In genomic region chr21:28181730-28182129, GRCh38 we compare ENCODE assay signal across 40 cellular contexts.
"Had no signal": no experiment of that assay in that cellular context is flagged by ENCODE, and none has a peak within 500 bp of the region (broad histone marks: within the 10 kb centered on the region; RNA-seq: fewer than 3 reads in every experiment).

No MANE protein-coding gene starts in this region.

- H3K4me3 Mint-ChIP-seq: activated naive CD4-positive, alpha-beta T cell treated with anti-CD3 and anti-CD28 coated beads, Interleukin-2, amount 10 ng/mL, durations not matched to agents 7 days and 5 days; activated naive CD4-positive, alpha-beta T cell treated with anti-CD3 and anti-CD28 coated beads, Interleukin-2, amount 50 U/mL, for 24 hours; activated naive CD8-positive, alpha-beta T cell; activated naive CD8-positive, alpha-beta T cell treated with anti-CD3 and anti-CD28 coated beads for 36 hours; activated naive CD8-positive, alpha-beta T cell treated with anti-CD3 and anti-CD28 coated beads, Interleukin-2, amount 10 ng/mL, durations not matched to agents 7 days and 5 days; activated naive CD8-positive, alpha-beta T cell treated with anti-CD3 and anti-CD28 coated beads, Interleukin-2, amount 50 U/mL, for 24 hours; activated T-cell treated with anti-CD3 and anti-CD28 coated beads, Interleukin-2, amount 50 U/mL, for 24 hours; activated T-cell treated with anti-CD3 and anti-CD28 coated beads, Interleukin-2, amount 50 U/mL, for 4 hours; activated T-cell treated with anti-CD3 and anti-CD28 coated beads, Interleukin-2, amount 50 U/mL, for 72 hours; activated T-helper 1 cell treated with anti-CD3 and anti-CD28 coated beads, Interleukin-12 subunit alpha, Interleukin-12 subunit beta, Interleukin-2, Interleukin-4 antibody, amounts not matched to agents 30 ng/mL and 10 ng/mL and 1 ng/mL, durations not matched to agents 14 hours and 24 hours and 36 hours; activated T-helper 17 cell treated with anti-CD3 and anti-CD28 coated beads, Interleukin-2, amount 50 U/mL, for 72 hours; brain; central memory CD8-positive, alpha-beta T cell had no signal

- H3K9me3 ChIP-seq: adrenal gland, ascending aorta had no signal

- FAIRE-seq: astrocyte, bronchial epithelial cell had no signal

- H3K27ac Mint-ChIP-seq: activated naive CD4-positive, alpha-beta T cell treated with anti-CD3 and anti-CD28 coated beads, Interleukin-2, amount 10 ng/mL, durations not matched to agents 7 days and 5 days; activated naive CD4-positive, alpha-beta T cell treated with anti-CD3 and anti-CD28 coated beads, Interleukin-2, amount 50 U/mL, for 24 hours; activated naive CD4-positive, alpha-beta T cell treated with anti-CD3 and anti-CD28 coated beads, Interleukin-2, amount 50 U/mL, for 72 hours; activated naive CD8-positive, alpha-beta T cell; activated naive CD8-positive, alpha-beta T cell treated with anti-CD3 and anti-CD28 coated beads for 36 hours; activated naive CD8-positive, alpha-beta T cell treated with anti-CD3 and anti-CD28 coated beads, Interleukin-2, amount 10 ng/mL, durations not matched to agents 7 days and 5 days; activated naive CD8-positive, alpha-beta T cell treated with anti-CD3 and anti-CD28 coated beads, Interleukin-2, amount 50 U/mL, for 24 hours; activated T-cell treated with anti-CD3 and anti-CD28 coated beads, Interleukin-2, amount 50 U/mL, for 24 hours; activated T-cell treated with anti-CD3 and anti-CD28 coated beads, Interleukin-2, amount 50 U/mL, for 72 hours; activated T-helper 1 cell treated with anti-CD3 and anti-CD28 coated beads, Interleukin-12 subunit alpha, Interleukin-12 subunit beta, Interleukin-2, Interleukin-4 antibody, amounts not matched to agents 30 ng/mL and 10 ng/mL and 1 ng/mL, durations not matched to agents 14 hours and 24 hours and 36 hours; activated T-helper 17 cell treated with anti-CD3 and anti-CD28 coated beads, Interleukin-2, amount 50 U/mL, for 72 hours; activated T-helper 2 cell treated with anti-CD3 and anti-CD28 coated beads, Interferon-gamma antibody, Interleukin-2, Interleukin-4, amounts not matched to agents 10 μg/mL and 5 μg/mL and 100 μg/mL, durations not matched to agents 14 hours and 24 hours and 36 hours; brain had no signal

- H3K27me3 Mint-ChIP-seq: activated naive CD4-positive, alpha-beta T cell treated with anti-CD3 and anti-CD28 coated beads, Interleukin-2, amount 10 ng/mL, durations not matched to agents 7 days and 5 days; activated naive CD8-positive, alpha-beta T cell; activated naive CD8-positive, alpha-beta T cell treated with anti-CD3 and anti-CD28 coated beads for 36 hours; activated naive CD8-positive, alpha-beta T cell treated with anti-CD3 and anti-CD28 coated beads, Interleukin-2, amount 10 ng/mL, durations not matched to agents 7 days and 5 days; activated naive CD8-positive, alpha-beta T cell treated with anti-CD3 and anti-CD28 coated beads, Interleukin-2, amount 50 U/mL, for 24 hours; activated T-cell treated with anti-CD3 and anti-CD28 coated beads, Interleukin-2, amount 50 U/mL, for 24 hours; activated T-helper 17 cell treated with anti-CD3 and anti-CD28 coated beads, Interleukin-2, amount 50 U/mL, for 72 hours; brain; central memory CD8-positive, alpha-beta T cell had no signal

- H3K27ac ChIP-seq: adrenal gland, ascending aorta, body of pancreas, brain microvascular endothelial cell, breast epithelium, cardiac muscle cell had no signal

- H3K4me3 ChIP-seq: adrenal gland, ascending aorta, body of pancreas, breast epithelium, cardiac muscle cell had no signal

- DNase-seq: activated effector memory CD4-positive, alpha-beta T cell treated with anti-CD3 and anti-CD28 coated beads, Interleukin-2, amount 50 U/mL, for 16 hours; activated effector memory CD4-positive, alpha-beta T cell treated with Interleukin-2 at 50 U/mL for 16 hours; activated gamma-delta T cell; activated gamma-delta T cell treated with Interleukin-2 at 50 U/mL for 16 hours; activated naive CD4-positive, alpha-beta T cell; activated naive CD4-positive, alpha-beta T cell treated with anti-CD3 and anti-CD28 coated beads, Interleukin-2, amount 10 ng/mL, durations not matched to agents 7 days and 5 days; activated naive CD4-positive, alpha-beta T cell treated with anti-CD3 and anti-CD28 coated beads, Interleukin-2, amount 50 U/mL, for 16 hours; activated naive CD4-positive, alpha-beta T cell treated with Interleukin-2 at 50 U/mL for 16 hours; activated naive CD8-positive, alpha-beta T cell treated with anti-CD3 and anti-CD28 coated beads for 36 hours; activated naive CD8-positive, alpha-beta T cell treated with anti-CD3 and anti-CD28 coated beads, Interleukin-2, amount 10 ng/mL, durations not matched to agents 7 days and 5 days; activated naive CD8-positive, alpha-beta T cell treated with anti-CD3 and anti-CD28 coated beads, Interleukin-2, amount 50 U/mL, for 24 hours; activated T-cell treated with anti-CD3 and anti-CD28 coated beads for 4 hours; activated T-cell treated with anti-CD3 and anti-CD28 coated beads, Interleukin-2, amount 50 U/mL, for 1 hour; activated T-cell treated with anti-CD3 and anti-CD28 coated beads, Interleukin-2, amount 50 U/mL, for 24 hours; activated T-cell treated with anti-CD3 and anti-CD28 coated beads, Interleukin-2, amount 50 U/mL, for 4 hours; activated T-cell treated with anti-CD3 and anti-CD28 coated beads, Interleukin-2, amount 50 U/mL, for 48 hours; activated T-cell treated with anti-CD3 and anti-CD28 coated beads, Interleukin-2, amount 50 U/mL, for 72 hours; adrenal gland; amniotic stem cell; amygdala; anterior cingulate cortex; aorta; body of pancreas; brain microvascular endothelial cell; caudate nucleus; central memory CD4-positive, alpha-beta T cell; cerebellar nuclear complex had no signal

- ATAC-seq: activated naive CD4-positive, alpha-beta T cell treated with anti-CD3 and anti-CD28 coated beads, Interleukin-2, amount 50 U/mL, for 72 hours; activated naive CD8-positive, alpha-beta T cell treated with anti-CD3 and anti-CD28 coated beads, Interleukin-2, amount 50 U/mL, for 24 hours; activated T-cell treated with anti-CD3 and anti-CD28 coated beads, Interleukin-2, amount 50 U/mL, for 4 hours; activated T-cell treated with anti-CD3 and anti-CD28 coated beads, Interleukin-2, amount 50 U/mL, for 72 hours; activated T-helper 17 cell treated with anti-CD3 and anti-CD28 coated beads, Interleukin-2, amount 50 U/mL, for 72 hours; body of pancreas had no signal

- H3K4me1 Mint-ChIP-seq: activated naive CD4-positive, alpha-beta T cell treated with anti-CD3 and anti-CD28 coated beads, Interleukin-2, amount 10 ng/mL, durations not matched to agents 7 days and 5 days; activated naive CD4-positive, alpha-beta T cell treated with anti-CD3 and anti-CD28 coated beads, Interleukin-2, amount 50 U/mL, for 24 hours; activated naive CD8-positive, alpha-beta T cell treated with anti-CD3 and anti-CD28 coated beads for 36 hours; activated naive CD8-positive, alpha-beta T cell treated with anti-CD3 and anti-CD28 coated beads, Interleukin-2, amount 10 ng/mL, durations not matched to agents 7 days and 5 days; activated naive CD8-positive, alpha-beta T cell treated with anti-CD3 and anti-CD28 coated beads, Interleukin-2, amount 50 U/mL, for 24 hours; activated T-helper 17 cell treated with anti-CD3 and anti-CD28 coated beads, Interleukin-2, amount 50 U/mL, for 72 hours; brain; central memory CD8-positive, alpha-beta T cell had no signal

- H3K36me3 Mint-ChIP-seq: activated naive CD4-positive, alpha-beta T cell treated with anti-CD3 and anti-CD28 coated beads, Interleukin-2, amount 10 ng/mL, durations not matched to agents 7 days and 5 days; activated naive CD4-positive, alpha-beta T cell treated with anti-CD3 and anti-CD28 coated beads, Interleukin-2, amount 50 U/mL, for 24 hours; activated naive CD4-positive, alpha-beta T cell treated with anti-CD3 and anti-CD28 coated beads, Interleukin-2, amount 50 U/mL, for 72 hours; activated naive CD8-positive, alpha-beta T cell; activated naive CD8-positive, alpha-beta T cell treated with anti-CD3 and anti-CD28 coated beads for 36 hours; activated naive CD8-positive, alpha-beta T cell treated with anti-CD3 and anti-CD28 coated beads, Interleukin-2, amount 10 ng/mL, durations not matched to agents 7 days and 5 days; brain had no signal

- H3K27me3 ChIP-seq: adrenal gland, ascending aorta, brain microvascular endothelial cell, breast epithelium, cardiac muscle cell had no signal

- H3K36me3 ChIP-seq: adrenal gland, ascending aorta, brain microvascular endothelial cell, breast epithelium, cardiac muscle cell had no signal

- H3K9me3 Mint-ChIP-seq: activated naive CD4-positive, alpha-beta T cell treated with anti-CD3 and anti-CD28 coated beads, Interleukin-2, amount 10 ng/mL, durations not matched to agents 7 days and 5 days; activated T-cell treated with anti-CD3 and anti-CD28 coated beads, Interleukin-2, amount 50 U/mL, for 4 hours; activated T-helper 17 cell treated with anti-CD3 and anti-CD28 coated beads, Interleukin-2, amount 50 U/mL, for 72 hours had no signal

- H3K4me1 ChIP-seq: adrenal gland, ascending aorta, body of pancreas, breast epithelium had no signal
